ENCODE assay signal across 8 cellular contexts in genomic region chr14:99575043-99576023, GRCh38. TPM values are rescaled to one million over a fixed set of nuclear protein-coding genes. Genes with fewer than 3 reads are reported as not detected.
DNase-seq lines count a peak whose midpoint lies in the region; ATAC-seq and TF ChIP-seq lines count a peak whose summit lies in the region.

No MANE protein-coding gene starts in this region.

- no TSS peak for BruUV-seq in mammary epithelial cell (replicated peaks; lab: Mats Ljungman, UMichigan)

- TF ChIP-seq CTCF in C4-2B (conservative IDR thresholded peaks at IDR 0.05) (no peak), LNCAP (IDR thresholded peaks at IDR 0.05) (peak; percentile 11; the same call in 1 of the 2 replicates), mammary epithelial cell (conservative IDR thresholded peaks at IDR 0.05 in 1 of 2, IDR thresholded peaks at IDR 0.05 in 1 of 2; ENCODE audit: extremely low read depth in 1 of 2, insufficient read depth in 1 of 2, low read depth in 1 of 2, low read length in 2 of 2) (peak; percentile 9 to 30)

- H2AFZ ChIP-seq in mammary epithelial cell (ENCODE audit: low read depth, low read length): no peak overlapping the region

- WGBS in mammary epithelial cell (ENCODE audit: low coverage, missing lambda C conversion rate): 66% methylated on average over 16 of the region's 22 CpGs

- H3K4me3 ChIP-seq in mammary epithelial cell (replicated peaks in 1 of 3; ENCODE audit: insufficient read depth in 1 of 3, low read depth in 2 of 3, low read length in 3 of 3) (no peak overlapping the region), muscle layer of colon (ENCODE audit: low read depth in 1 of 2, low read length in 2 of 2) (peak overlapping the region in 1 of 2 donors; percentile 41), H7 (ENCODE audit: insufficient read depth, low read depth, low read length) (no peak overlapping the region)

- H3K4me1 ChIP-seq in mammary epithelial cell (ENCODE audit: insufficient read depth, low read length) (peaks cover 56% of the 10 kb centered on the region), muscle layer of colon (ENCODE audit: insufficient read depth, low read length) (peaks cover 98% of the 10 kb centered on the region)

- peaks cover 81% of the 10 kb centered on the region for H3K79me2 ChIP-seq in mammary epithelial cell (ENCODE audit: insufficient read depth, low read length)

- peak overlapping the region; percentile 29 for H3K4me2 ChIP-seq in mammary epithelial cell (ENCODE audit: insufficient read depth, low read depth, low read length)

- CTCF ChIA-PET in mammary epithelial cell (lab: Charles Lee; ENCODE audit: low non-redundant PET): no interaction called here

- H3K9ac ChIP-seq in mammary epithelial cell (ENCODE audit: insufficient read depth, low read length) (no peak overlapping the region), muscle layer of colon (ENCODE audit: low read length) (peak overlapping the region; percentile 47)

- intact Hi-C loops in mammary epithelial cell (cut with micrococcal nuclease): no loop called here

- no peaks in the 10 kb centered on the region for H3K9me3 ChIP-seq in mammary epithelial cell (replicated peaks; ENCODE audit: insufficient read depth, low read length)
- H3K9me3 ChIP-seq in muscle layer of colon (ENCODE audit: low read length): no peaks in the 10 kb centered on the region

- ATAC-seq in GM18498 (IDR thresholded peaks at IDR 0.05; ENCODE audit: unreplicated experiment) (no peak), GM19395 (IDR thresholded peaks at IDR 0.05; ENCODE audit: unreplicated experiment) (no peak)

- dilution Hi-C loops in mammary epithelial cell (cut with HindIII; ENCODE audit: low sequenced_read_pairs): no loop called here

- peak; percentile 26 for DNase-seq in mammary epithelial cell
- no peak for DNase-seq in SKM-1 (lab: John Stamatoyannopoulos, UW; ENCODE audit: unreplicated experiment)
- DNase-seq in H7: no peak

- peaks cover 2% of the 10 kb centered on the region for H4K20me1 ChIP-seq in mammary epithelial cell (ENCODE audit: insufficient read depth, low read length)

- H3K27ac ChIP-seq in C4-2B (peak overlapping the region; percentile 98), mammary epithelial cell (ENCODE audit: insufficient read depth, low read depth, low read length) (no peak overlapping the region), muscle layer of colon (ENCODE audit: low read depth, low read length) (peak overlapping the region; percentile 95)

- in situ Hi-C loops in mammary epithelial cell (cut with MboI; ENCODE audit: low sequenced_read_pairs in 2 of 2): no loop called here

- H3K27me3 ChIP-seq in mammary epithelial cell (ENCODE audit: insufficient read depth, low read length) (no peaks in the 10 kb centered on the region), muscle layer of colon (ENCODE audit: control insufficient read depth in 1 of 2, insufficient read depth in 2 of 2, low read length in 2 of 2) (no peaks in the 10 kb centered on the region), H7 (ENCODE audit: control insufficient read depth, insufficient read depth, low read length) (no peaks in the 10 kb centered on the region)

- H3K36me3 ChIP-seq in mammary epithelial cell (ENCODE audit: insufficient read depth, low read length): no peaks in the 10 kb centered on the region
- H3K36me3 ChIP-seq in muscle layer of colon (ENCODE audit: insufficient read depth, low read length): no peaks in the 10 kb centered on the region
- no peaks in the 10 kb centered on the region for H3K36me3 ChIP-seq in H7 (replicated peaks; ENCODE audit: control insufficient read depth, insufficient read depth, low read length)

RNA-seq across cellular contexts. Expression of gene CCDC85C, which starts 28.7 kb away (rescaled TPM):
- total RNA-seq in mammary epithelial cell: 10 to 100 TPM in 1 of 2 donors, 1 to 10 TPM in 1; 8.3 to 32.6 TPM
- polyA plus RNA-seq in mammary epithelial cell: 15.1 TPM
- 13.6 TPM for polyA minus RNA-seq in mammary epithelial cell
- total RNA-seq in H7 (2014; rRNA removed; shearing (Covaris generic)): 44.9 and 50.2 TPM in 2 replicates
